ENCODE assay signal across 9 cellular contexts in genomic region chr11:78560826-78561484, GRCh38. TPM values are rescaled to one million over a fixed set of nuclear protein-coding genes. Genes with fewer than 3 reads are reported as not detected.
DNase-seq lines count a peak whose midpoint lies in the region; ATAC-seq, FAIRE-seq and TF ChIP-seq lines count a peak whose summit lies in the region.
"Had no signal": no experiment of that assay in that cellular context is flagged by ENCODE, and none has a peak within 500 bp of the region (broad histone marks: within the 10 kb centered on the region; RNA-seq: fewer than 3 reads in every experiment).

No MANE protein-coding gene starts in this region.

- H3K4me1 ChIP-seq in ACC112 (ENCODE audit: control insufficient read depth, insufficient read depth, low read length, unreplicated experiment) (peaks cover 38% of the 10 kb centered on the region), HUES6 (ENCODE audit: control insufficient read depth, insufficient read depth, low read length) (peaks cover 41% of the 10 kb centered on the region), GM12878 (ENCODE audit: control insufficient read depth, insufficient read depth, low read length) (peaks cover 27% of the 10 kb centered on the region), mesenchymal stem cell (ENCODE audit: control insufficient read depth, insufficient read depth, low read depth, low read length) (peaks cover 13% of the 10 kb centered on the region), MM.1S (ENCODE audit: low read length) (no peaks in the 10 kb centered on the region)

- no peak overlapping the region for H3K14ac ChIP-seq in mesenchymal stem cell (ENCODE audit: low read length in 2 of 2)

- no peak for FAIRE-seq in GM12878 (lab: Jason Lieb, UNC)
- FAIRE-seq: colon had no signal

- peak overlapping the region; percentile 58 for H3K4me3 ChIP-seq in ACC112 (ENCODE audit: low read depth, low read length)
- H3K4me3 ChIP-seq in HUES6 (ENCODE audit: low read depth, low read length): no peak overlapping the region
- peak overlapping the region; percentile 18; the same call in 1 of the 2 replicates for H3K4me3 ChIP-seq in GM12878
- H3K4me3 ChIP-seq in mesenchymal stem cell (ENCODE audit: insufficient read depth in 1 of 2, low read depth in 1 of 2, low read length in 2 of 2): peak overlapping the region in 1 of 2 experiments; percentile 60
- no peak overlapping the region for H3K4me3 ChIP-seq in MM.1S (ENCODE audit: low read length)

- TF ChIP-seq RAD21 in GM12878 (IDR thresholded peaks at IDR 0.05; ENCODE audit: insufficient read depth, low read depth, low read length): no peak

- TF ChIP-seq CTCF in GM12878 (IDR thresholded peaks at IDR 0.05 in 2 of 3, conservative IDR thresholded peaks at IDR 0.05 in 1 of 3; ENCODE audit: control insufficient read depth in 2 of 3, extremely low read depth in 1 of 3, insufficient read depth in 1 of 3, low read depth in 3 of 3, low read length in 3 of 3) (no peak), MM.1S (IDR thresholded peaks at IDR 0.05; ENCODE audit: low read length) (no peak)

- BruUV-seq in GM12878 (replicated peaks; lab: Mats Ljungman, UMichigan): no TSS peak

- H2AFZ ChIP-seq in ACC112 (ENCODE audit: low read length, unreplicated experiment): peak overlapping the region; percentile 94
- no peak overlapping the region for H2AFZ ChIP-seq in GM12878 (ENCODE audit: control insufficient read depth, low read depth, low read length)
- H2AFZ ChIP-seq in mesenchymal stem cell (ENCODE audit: low read depth, low read length): no peak overlapping the region
- no peak overlapping the region for H2AFZ ChIP-seq in MM.1S (ENCODE audit: low read length)

- H3K23ac ChIP-seq in mesenchymal stem cell (ENCODE audit: low read length in 2 of 2): no peak overlapping the region

- H3K79me2 ChIP-seq in ACC112 (ENCODE audit: control insufficient read depth, insufficient read depth, low read length, unreplicated experiment) (peaks cover 22% of the 10 kb centered on the region), GM12878 (ENCODE audit: control insufficient read depth, insufficient read depth, low read length) (peaks cover 27% of the 10 kb centered on the region), MM.1S (ENCODE audit: low read length) (0 out of 2 replicates have a peak, but pooled peaks cover 9% of the 10 kb centered on the region)

- no peak overlapping the region for H2AK5ac ChIP-seq in mesenchymal stem cell (ENCODE audit: low read length, severe bottlenecking)

- H3K9ac ChIP-seq in HUES6 (ENCODE audit: low read length): no peak overlapping the region
- no peak overlapping the region for H3K9ac ChIP-seq in GM12878 (ENCODE audit: control insufficient read depth, insufficient read depth, low read length)
- H3K9ac ChIP-seq in mesenchymal stem cell (ENCODE audit: low read length): peak overlapping the region; percentile 87
- H3K9ac ChIP-seq in MM.1S (ENCODE audit: low read length): no peak overlapping the region

- H3K79me1 ChIP-seq in mesenchymal stem cell (replicated peaks; ENCODE audit: low read length, poor library complexity, severe bottlenecking): peaks cover 10% of the 10 kb centered on the region

- peak overlapping the region; percentile 79 for H3K27ac ChIP-seq in ACC112 (ENCODE audit: low read depth, low read length)
- H3K27ac ChIP-seq in HUES6 (ENCODE audit: low read depth, low read length): peak overlapping the region; percentile 34; the same call in 1 of the 2 replicates
- H3K27ac ChIP-seq in GM12878 (ENCODE audit: control insufficient read depth, insufficient read depth): peak overlapping the region; percentile 50
- peak overlapping the region; percentile 49 for H3K27ac ChIP-seq in mesenchymal stem cell (ENCODE audit: low read length, poor library complexity, severe bottlenecking)
- no peak overlapping the region for H3K27ac ChIP-seq in MM.1S (ENCODE audit: low read length)

- H3K27me3 ChIP-seq in ACC112 (ENCODE audit: insufficient read depth, low read length) (no peaks in the 10 kb centered on the region), HUES6 (ENCODE audit: control insufficient read depth, insufficient read depth, low read length) (no peaks in the 10 kb centered on the region), GM12878 (replicated peaks in 1 of 2; ENCODE audit: control insufficient read depth in 2 of 2, insufficient read depth in 2 of 2, low read length in 1 of 2) (no peaks in the 10 kb centered on the region), mesenchymal stem cell (ENCODE audit: control insufficient read depth in 1 of 2, insufficient read depth in 1 of 2, low read length in 2 of 2) (no peaks in the 10 kb centered on the region), MM.1S (replicated peaks; ENCODE audit: insufficient read depth, low read length) (no peaks in the 10 kb centered on the region)

- no peak for TF ChIP-seq EP300 in GM12878 (IDR thresholded peaks at IDR 0.05; ENCODE audit: borderline replicate concordance in 1 of 2, control insufficient read depth in 1 of 2, low read depth in 2 of 2, low read length in 2 of 2)

- no peak overlapping the region for H3K4ac ChIP-seq in mesenchymal stem cell (ENCODE audit: low read depth in 1 of 2, low read length in 2 of 2)

- H2BK5ac ChIP-seq in mesenchymal stem cell (ENCODE audit: low read depth, low read length, poor library complexity, severe bottlenecking): no peak overlapping the region

- H4K8ac ChIP-seq in mesenchymal stem cell (ENCODE audit: low read length): peak overlapping the region; percentile 28

- no peak overlapping the region for H2BK12ac ChIP-seq in mesenchymal stem cell (ENCODE audit: low read length in 2 of 2)

- 35% methylated on average over 8 of the region's 8 CpGs for WGBS in GM12878 (ENCODE audit: insufficient coverage, insufficient replicate concordance, low lambda C conversion rate, missing lambda C conversion rate)
- WGBS in mesenchymal stem cell: 51% methylated on average over 7 of the region's 8 CpGs

- ATAC-seq in GM12878 (peak; percentile 19; the same call in 2 of the 3 replicates), GM21528 (IDR thresholded peaks at IDR 0.05; ENCODE audit: low FRiP score, unreplicated experiment) (no peak)

- H4K91ac ChIP-seq in mesenchymal stem cell (ENCODE audit: low read length): no peak overlapping the region

- no peaks in the 10 kb centered on the region for H4K20me1 ChIP-seq in GM12878 (ENCODE audit: control insufficient read depth, insufficient read depth)
- no peaks in the 10 kb centered on the region for H4K20me1 ChIP-seq in MM.1S (ENCODE audit: insufficient read depth, low read length)

- H3K36me3 ChIP-seq in ACC112 (ENCODE audit: insufficient read depth, low read length) (peaks cover 23% of the 10 kb centered on the region), HUES6 (ENCODE audit: control insufficient read depth, insufficient read depth, low read length) (peaks cover 38% of the 10 kb centered on the region), GM12878 (ENCODE audit: control insufficient read depth in 2 of 2, insufficient read depth in 2 of 2, low read length in 1 of 2) (peaks cover 2 to 17% of the 10 kb centered on the region in 2 experiments; a peak in 3 of 4 replicates), mesenchymal stem cell (ENCODE audit: control insufficient read depth in 1 of 2, insufficient read depth in 2 of 2, low read depth in 1 of 2, low read length in 2 of 2) (peaks cover 0 to 30% of the 10 kb centered on the region in 2 experiments), MM.1S (replicated peaks; ENCODE audit: insufficient read depth, low read length) (no peaks in the 10 kb centered on the region; the same call in 1 of the 2 replicates)

- H3K9me2 ChIP-seq in MM.1S (replicated peaks; ENCODE audit: insufficient read depth, low read length): no peaks in the 10 kb centered on the region

- intact Hi-C loops in GM12878 (cut with micrococcal nuclease; ENCODE audit: unreplicated experiment): loop anchor here (5.0 to 10.0 kb wide), 3 partner anchors 96 to 484 kb away; partner anchors contain the start of genes ALG8 and NDUFC2

- no peaks in the 10 kb centered on the region for H3F3A ChIP-seq in MM.1S (ENCODE audit: insufficient read depth, low read length)

- no peak for TF ChIP-seq POLR2A in GM12878 (IDR thresholded peaks at IDR 0.05; ENCODE audit: low read depth, low read length)

- POLR2A ChIA-PET in GM12878 (lab: Charles Lee): interaction anchor here (0.6 to 1.4 kb wide), 3 partner anchors 25 to 144 kb away, joined by 3 read pairs; partner anchors contain the start of gene GAB2

- no peak overlapping the region for H2BK15ac ChIP-seq in mesenchymal stem cell (ENCODE audit: low read depth, poor library complexity, severe bottlenecking)

- H3K4me2 ChIP-seq in GM12878 (ENCODE audit: control insufficient read depth, insufficient read depth) (peak overlapping the region; percentile 52), mesenchymal stem cell (ENCODE audit: low read length, poor library complexity, severe bottlenecking) (peak overlapping the region; percentile 58), MM.1S (ENCODE audit: low read depth, low read length) (no peak overlapping the region)

- no peak overlapping the region for H3K18ac ChIP-seq in mesenchymal stem cell (ENCODE audit: low read depth in 1 of 2, low read length in 2 of 2)

- RAD21 ChIA-PET in GM12878 (lab: Charles Lee; ENCODE audit: unreplicated experiment): interaction anchor here (0.8 to 1.8 kb wide), 9 partner anchors 8 to 337 kb away, joined by 3 to 8 read pairs (median 5); no protein-coding TSS in a partner anchor

- DNase-seq in GM12878 (ENCODE audit: low read depth, low spot score) (no peak), mesenchymal stem cell (no peak), MM.1S (no peak), kidney tubule cell (ENCODE audit: low spot score) (no peak)
- no peak for DNase-seq in activated CD8-positive, alpha-beta memory T cell treated with anti-CD3 and anti-CD28 coated beads, Interleukin-2, amount 50 U/mL, for 4 hours

- H2BK120ac ChIP-seq in mesenchymal stem cell (ENCODE audit: low read depth, low read length): peak overlapping the region; percentile 42

- no peaks in the 10 kb centered on the region for H3K9me3 ChIP-seq in HUES6 (ENCODE audit: control insufficient read depth, insufficient read depth, low read depth, low read length)
- no peaks in the 10 kb centered on the region for H3K9me3 ChIP-seq in GM12878 (replicated peaks; ENCODE audit: control insufficient read depth, insufficient read depth, low read length)
- no peaks in the 10 kb centered on the region for H3K9me3 ChIP-seq in mesenchymal stem cell (ENCODE audit: control insufficient read depth, low read length)
- H3K9me3 ChIP-seq in MM.1S (replicated peaks; ENCODE audit: insufficient read depth, low read length): no peaks in the 10 kb centered on the region

- SMC1A ChIA-PET in GM12878 (lab: Charles Lee; ENCODE audit: uncharacterized antibody, unreplicated experiment): interaction anchor here (0.6 to 1.8 kb wide), 14 partner anchors 14 to 551 kb away, joined by 3 to 13 read pairs (median 3); partner anchors contain the start of gene NARS2

- in situ Hi-C loops in GM12878 (cut with MboI): loop anchor here (5.0 kb wide), 2 partner anchors 144 to 339 kb away; partner anchors contain the start of gene GAB2

- CTCF ChIA-PET in GM12878 (lab: Yijun Ruan, JAX): interaction anchor here (1.0 to 1.9 kb wide), 7 partner anchors 12 to 333 kb away, joined by 3 to 18 read pairs (median 5); partner anchors contain the start of gene GAB2

RNA-seq across cellular contexts. Expression of gene NARS2, which starts 13.7 kb away (rescaled TPM):
- 79.0 and 88.5 TPM in 2 replicates for total RNA-seq in GM12878 (2013; cell fraction: nucleolus; rRNA removed)
- 26.3 and 34.3 TPM in 2 replicates for total RNA-seq in GM12878 (2014; rRNA removed)
- total RNA-seq in GM12878 (2014; rRNA removed; fragmentation: Illumina TruSeq; extraction: Trizol): 34.0 and 34.7 TPM in 2 replicates
- total RNA-seq in GM12878 (2021): 23.0 and 23.3 TPM in 2 replicates
- polyA plus RNA-seq in GM12878 (2011; ENCODE audit: low read depth): 8.9 TPM
- polyA plus RNA-seq in GM12878 (2011; rRNA removed): 38.6 and 58.8 TPM in 2 replicates
- polyA plus RNA-seq in GM12878 (2011; cell fraction: cytosol; rRNA removed): 11.6 and 12.9 TPM in 2 replicates
- polyA plus RNA-seq in GM12878 (2011; cell fraction: nucleus; rRNA removed): 18.0 and 20.2 TPM in 2 replicates
- polyA plus RNA-seq in GM12878 (2012): 20.1 and 22.9 TPM in 2 replicates
- 29.6 and 30.3 TPM in 2 replicates for polyA plus RNA-seq in GM12878 (2014; fragmentation: Illumina TruSeq; extraction: Trizol)
- 10 to 100 TPM; 41.3 to 42.0 TPM for polyA plus RNA-seq in GM12878 (2014; fragmentation: Nextera tagmentation; extraction: Ambion mirVana)
- polyA plus RNA-seq in GM12878 (2014; rRNA removed): 18.9 and 22.2 TPM in 2 replicates
- polyA plus RNA-seq in GM12878 (2016; fragmentation: Nextera tagmentation; extraction: Ambion mirVana): 10 to 100 TPM; 41.9 to 45.3 TPM
- 16.3 and 20.9 TPM in 2 replicates for polyA minus RNA-seq in GM12878 (2011; rRNA and poly(A)+ RNA removed)
- 8.7 and 9.5 TPM in 2 replicates for polyA minus RNA-seq in GM12878 (2011; cell fraction: cytosol; rRNA and poly(A)+ RNA removed)
- polyA minus RNA-seq in GM12878 (2011; cell fraction: nucleus; rRNA and poly(A)+ RNA removed): 25.4 and 36.5 TPM in 2 replicates
- polyA plus RNA-seq in mesenchymal stem cell (2013, experiment 1 of 2): 7.0 TPM
- 8.4 TPM for polyA plus RNA-seq in mesenchymal stem cell (2013, experiment 2 of 2)

Comparison
In these comparisons a context has a peak if more than half of its experiments do, and no peak if none do; other contexts are left out.
1. H3K4me3 ChIP-seq: peak in ACC112 (single experiment) and GM12878 (single experiment); none in HUES6 (single experiment) and MM.1S (single experiment).